In the genomic region with DNA sequence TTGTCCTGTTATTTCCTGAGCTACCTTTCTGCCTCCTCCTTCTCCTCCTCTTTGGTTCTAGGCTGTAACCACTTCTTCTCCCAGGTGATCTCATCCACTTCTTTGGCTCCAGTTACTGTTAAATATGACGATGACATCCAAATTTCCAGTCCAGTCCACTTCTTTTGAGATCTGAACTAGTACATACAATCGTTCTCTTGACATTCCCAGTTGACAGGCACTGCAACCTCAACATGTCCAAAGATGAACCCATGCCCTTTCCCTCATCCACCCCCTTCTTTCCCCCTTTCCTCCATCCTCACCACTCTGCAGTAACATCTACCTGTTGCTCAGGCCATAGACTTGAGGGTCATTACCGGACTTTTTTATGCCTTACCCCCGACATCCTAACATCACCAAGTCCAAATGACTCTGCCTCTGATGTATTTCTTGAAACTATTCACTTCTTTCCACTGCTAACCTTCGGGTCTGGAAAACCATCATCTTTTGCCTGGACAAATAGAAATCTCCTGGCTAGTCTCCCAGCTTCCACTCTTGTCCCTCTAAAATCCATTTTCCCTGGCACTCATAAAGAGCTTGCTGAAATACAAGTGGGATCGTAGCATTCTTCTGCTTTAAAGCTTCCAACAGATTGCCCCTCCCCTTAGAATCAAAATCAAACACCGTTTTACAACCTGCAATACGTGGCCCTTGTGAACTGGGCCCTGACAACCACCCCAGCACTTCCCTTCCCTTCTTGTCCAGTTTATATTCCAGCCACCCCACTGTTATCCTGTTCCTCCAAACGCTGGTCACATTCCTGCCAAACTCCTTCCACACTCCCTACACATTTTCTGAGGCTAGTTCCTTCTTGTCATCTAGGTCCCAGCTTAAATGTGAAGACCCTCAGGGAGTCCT, we compare ENCODE assay signal across 18 cellular contexts. TPM values are rescaled to one million over a fixed set of nuclear protein-coding genes. Genes with fewer than 3 reads are reported as not detected.
DNase-seq lines count a peak whose midpoint lies in the region; ATAC-seq and TF ChIP-seq lines count a peak whose summit lies in the region.
"Had no signal": no experiment of that assay in that cellular context is flagged by ENCODE, and none has a peak within 500 bp of the region (broad histone marks: within the 10 kb centered on the region; RNA-seq: fewer than 3 reads in every experiment).

No MANE protein-coding gene starts in this region.

- H4K8ac ChIP-seq in mesenchymal stem cell (ENCODE audit: low read length): no peak overlapping the region

- H3K27ac ChIP-seq in right atrium auricular region (peak overlapping the region in 1 of 2 donors; percentile 36), VCaP (peak overlapping the region; percentile 37; the same call in 1 of the 2 replicates), mesenchymal stem cell (ENCODE audit: low read length, poor library complexity, severe bottlenecking) (no peak overlapping the region)
- H3K27ac ChIP-seq: BLaER1, breast epithelium, prostate gland, SJCRH30 had no signal

- H3K27me3 ChIP-seq in right atrium auricular region: no peaks in the 10 kb centered on the region
- H3K27me3 ChIP-seq in mesenchymal stem cell (ENCODE audit: control insufficient read depth in 1 of 2, insufficient read depth in 1 of 2, low read length in 2 of 2): no peaks in the 10 kb centered on the region
- H3K27me3 ChIP-seq: BLaER1, breast epithelium, SJCRH30 had no signal

- no peak for TF ChIP-seq CTCF in right atrium auricular region (IDR thresholded peaks at IDR 0.05)
- no peak for TF ChIP-seq CTCF in VCaP (conservative IDR thresholded peaks at IDR 0.05)

- H3K4me2 ChIP-seq in mesenchymal stem cell (ENCODE audit: low read length, poor library complexity, severe bottlenecking): no peak overlapping the region
- H3K4me2 ChIP-seq: BLaER1 had no signal

- no peak overlapping the region for H2AFZ ChIP-seq in mesenchymal stem cell (ENCODE audit: low read depth, low read length)

- H2AK5ac ChIP-seq in mesenchymal stem cell (ENCODE audit: low read length, severe bottlenecking): no peak overlapping the region

- H2BK15ac ChIP-seq in mesenchymal stem cell (ENCODE audit: low read depth, poor library complexity, severe bottlenecking): no peak overlapping the region

- no peak overlapping the region for H2BK12ac ChIP-seq in mesenchymal stem cell (ENCODE audit: low read length in 2 of 2)

- peaks cover 32% of the 10 kb centered on the region for H3K36me3 ChIP-seq in right atrium auricular region
- H3K36me3 ChIP-seq in mesenchymal stem cell (ENCODE audit: control insufficient read depth in 1 of 2, insufficient read depth in 2 of 2, low read depth in 1 of 2, low read length in 2 of 2): peaks cover 3 to 54% of the 10 kb centered on the region in 2 experiments
- H3K36me3 ChIP-seq: prostate gland, SJCRH30 had no signal

- intact Hi-C loops in Right ventricle myocardium superior (cut with DNase I): no loop called here

- no peaks in the 10 kb centered on the region for H3K9me3 ChIP-seq in right atrium auricular region
- H3K9me3 ChIP-seq in mesenchymal stem cell (ENCODE audit: control insufficient read depth, low read length): no peaks in the 10 kb centered on the region
- H3K9me3 ChIP-seq: BLaER1, breast epithelium, prostate gland, SJCRH30 had no signal

- H3K4ac ChIP-seq in mesenchymal stem cell (ENCODE audit: low read depth in 1 of 2, low read length in 2 of 2): no peak overlapping the region

- H3K18ac ChIP-seq in mesenchymal stem cell (ENCODE audit: low read depth in 1 of 2, low read length in 2 of 2): no peak overlapping the region

- ATAC-seq in Right ventricle myocardium superior (ENCODE audit: poor library complexity): peak; percentile 4
- ATAC-seq in GM18502 (IDR thresholded peaks at IDR 0.05; ENCODE audit: poor library complexity, unreplicated experiment): no peak
- ATAC-seq: activated CD8-positive, alpha-beta T cell treated with anti-CD3 and anti-CD28 coated beads, Interleukin-2, amount 10 ng/mL, durations not matched to agents 7 days and 5 days; Panc1 had no signal

- DNase-seq in Right ventricle myocardium superior: no peak
- DNase-seq in right atrium auricular region (ENCODE audit: low spot score): no peak
- DNase-seq in mesenchymal stem cell: peak; percentile 23
- DNase-seq in superior temporal gyrus (ENCODE audit: extremely low spot score): peak; percentile 6
- no peak for DNase-seq in ACHN
- no peak for DNase-seq in KG1 (lab: John Stamatoyannopoulos, UW)
- DNase-seq: activated CD8-positive, alpha-beta T cell treated with anti-CD3 and anti-CD28 coated beads, Interleukin-2, amount 10 ng/mL, durations not matched to agents 7 days and 5 days; activated gamma-delta T cell; NCI-H1417 treated with DMSO at 0.1 percent for 48 hours; NCI-H524; SJCRH30 had no signal

- no peak overlapping the region for H3K9ac ChIP-seq in mesenchymal stem cell (ENCODE audit: low read length)
- H3K9ac ChIP-seq: BLaER1 had no signal

- WGBS in mesenchymal stem cell: 93% methylated on average over 9 of the region's 9 CpGs

- H3K4me1 ChIP-seq in right atrium auricular region (peaks cover 0 to 41% of the 10 kb centered on the region in 2 donors), mesenchymal stem cell (ENCODE audit: control insufficient read depth, insufficient read depth, low read depth, low read length) (no peaks in the 10 kb centered on the region)
- H3K4me1 ChIP-seq: BLaER1, breast epithelium, prostate gland, SJCRH30 had no signal

- no peak overlapping the region for H3K14ac ChIP-seq in mesenchymal stem cell (ENCODE audit: low read length in 2 of 2)

- no peak overlapping the region for H2BK5ac ChIP-seq in mesenchymal stem cell (ENCODE audit: low read depth, low read length, poor library complexity, severe bottlenecking)

- no peak overlapping the region for H3K23ac ChIP-seq in mesenchymal stem cell (ENCODE audit: low read length in 2 of 2)

- peaks cover 4% of the 10 kb centered on the region for H3K79me1 ChIP-seq in mesenchymal stem cell (replicated peaks; ENCODE audit: low read length, poor library complexity, severe bottlenecking)

- H2BK120ac ChIP-seq in mesenchymal stem cell (ENCODE audit: low read depth, low read length): no peak overlapping the region

- H3K4me3 ChIP-seq in right atrium auricular region (no peak overlapping the region), mesenchymal stem cell (ENCODE audit: insufficient read depth in 1 of 2, low read depth in 1 of 2, low read length in 2 of 2) (no peak overlapping the region)
- H3K4me3 ChIP-seq: BLaER1, breast epithelium, lung, prostate gland, SJCRH30 had no signal

- no peak overlapping the region for H4K91ac ChIP-seq in mesenchymal stem cell (ENCODE audit: low read length)

- in situ Hi-C loops in ACHN (cut with HindIII; ENCODE audit: low pct_ligation_motif_present, low pct_unique_long_range_greater_than_20kb, low sequenced_read_pairs): no loop called here

RNA-seq across cellular contexts. Expression of a gene that starts 31.5 kb away (rescaled TPM):
- 50.9 TPM for total RNA-seq in Right ventricle myocardium superior
- total RNA-seq in right atrium auricular region: 10 to 100 TPM; 74.1 to 76.7 TPM
- 31.5 TPM for polyA plus RNA-seq in mesenchymal stem cell (2013, experiment 1 of 2)
- 32.5 TPM for polyA plus RNA-seq in mesenchymal stem cell (2013, experiment 2 of 2)

Comparison
In these comparisons a context has a peak if more than half of its experiments do, and no peak if none do; other contexts are left out.
1. DNase-seq: peak in mesenchymal stem cell (single experiment) and superior temporal gyrus (single experiment); none in Right ventricle myocardium superior (single experiment), right atrium auricular region (single experiment), ACHN (single experiment) and KG1 (single experiment).